ENCODE assay signal across 1 cellular context in the genomic region with DNA sequence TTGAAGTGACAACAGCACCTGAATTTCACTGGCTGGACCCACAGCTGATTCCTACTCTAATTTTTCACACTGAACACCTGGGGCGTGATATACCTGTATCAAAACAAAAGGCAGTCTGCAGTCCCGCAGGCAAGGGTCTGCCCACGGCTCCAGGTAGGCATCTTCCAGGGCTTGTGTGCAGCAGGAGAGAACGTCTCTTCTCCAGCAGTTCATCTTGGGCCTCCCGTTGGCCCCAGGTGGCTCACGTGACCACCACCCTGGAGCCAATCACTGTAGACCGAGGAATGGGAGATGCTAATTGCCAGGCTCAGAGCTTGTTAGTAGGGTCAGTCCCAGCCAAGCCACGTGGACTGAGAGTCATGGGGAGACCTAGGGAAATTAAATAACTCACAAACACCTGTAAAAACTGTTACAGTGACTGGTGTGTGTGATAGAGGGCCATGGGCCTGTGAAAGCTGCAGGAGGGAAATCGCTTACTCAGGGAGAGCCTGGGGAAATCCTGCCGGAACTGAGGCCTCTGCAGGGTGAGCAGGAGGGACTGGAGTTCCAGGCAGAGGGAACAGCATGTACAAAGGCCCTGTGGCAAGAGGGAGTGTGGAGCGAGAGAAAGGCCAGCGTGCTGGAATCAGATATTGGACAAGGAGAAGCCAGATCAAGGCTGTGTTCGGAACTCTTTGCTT.
TF ChIP-seq lines count a peak whose summit lies in the region.

No MANE protein-coding gene starts in this region.

TF ChIP-seq in K562, 482 proteins besides CTCF, POLR2A, EP300 and RAD21 (continued from another document):
- TF ChIP-seq MNT (conservative IDR thresholded peaks at IDR 0.05) (no peak), RAD51 (IDR thresholded peaks at IDR 0.05; ENCODE audit: borderline replicate concordance, low read depth) (peak; percentile 49; the same call in 1 of the 2 replicates), USF1 (CRISPR knock-in tag; IDR thresholded peaks at IDR 0.05) (peak; percentile 47; the same call in 1 of the 2 replicates), ESRRA (IDR thresholded peaks at IDR 0.05; ENCODE audit: borderline replicate concordance, low read depth) (no peak), GTF2A2 (tag; IDR thresholded peaks at IDR 0.05) (no peak), NFYB (IDR thresholded peaks at IDR 0.05; ENCODE audit: extremely low read depth, insufficient read length) (no peak), MCM3 (IDR thresholded peaks at IDR 0.05) (no peak)
- TF ChIP-seq, protein P1, sequence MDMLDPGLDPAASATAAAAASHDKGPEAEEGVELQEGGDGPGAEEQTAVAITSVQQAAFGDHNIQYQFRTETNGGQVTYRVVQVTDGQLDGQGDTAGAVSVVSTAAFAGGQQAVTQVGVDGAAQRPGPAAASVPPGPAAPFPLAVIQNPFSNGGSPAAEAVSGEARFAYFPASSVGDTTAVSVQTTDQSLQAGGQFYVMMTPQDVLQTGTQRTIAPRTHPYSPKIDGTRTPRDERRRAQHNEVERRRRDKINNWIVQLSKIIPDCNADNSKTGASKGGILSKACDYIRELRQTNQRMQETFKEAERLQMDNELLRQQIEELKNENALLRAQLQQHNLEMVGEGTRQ (CRISPR knock-in tag; IDR thresholded peaks at IDR 0.05): peak; percentile 77
TF ChIP-seq in K562: peak in this region for 3.
